ENCODE assay signal across 13 cellular contexts in the genomic region with DNA sequence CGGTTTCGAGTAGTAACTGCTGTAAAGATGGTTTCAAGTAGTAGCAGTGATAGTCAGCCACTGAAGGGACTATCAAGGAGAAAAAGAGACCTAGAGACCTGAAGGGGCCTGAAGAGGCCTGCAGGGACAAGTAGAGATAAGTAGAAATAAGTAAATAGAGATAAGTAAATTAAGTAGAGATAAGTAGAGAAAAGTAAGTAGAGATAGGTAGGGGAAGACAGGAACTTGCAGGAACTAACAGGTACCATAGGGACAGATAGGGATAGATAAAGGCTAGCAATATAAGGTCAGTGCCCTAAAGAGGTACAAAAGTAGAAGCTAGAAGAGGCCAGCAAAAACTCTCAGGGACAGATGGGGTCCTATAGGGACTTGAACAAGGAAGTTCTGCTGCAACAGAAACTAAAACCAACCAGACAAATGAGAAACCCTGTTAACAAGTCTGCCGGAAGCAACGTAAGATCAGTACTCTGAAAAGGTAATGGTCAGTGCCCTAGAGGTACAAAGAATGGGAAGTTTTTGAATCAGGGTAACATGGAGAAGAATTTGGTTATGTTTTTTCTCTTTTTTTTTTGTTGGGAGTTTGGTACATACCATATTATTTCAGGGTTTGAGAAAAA. TPM values are rescaled to one million over a fixed set of nuclear protein-coding genes. Genes with fewer than 3 reads are reported as not detected.
DNase-seq lines count a peak whose midpoint lies in the region; ATAC-seq and TF ChIP-seq lines count a peak whose summit lies in the region.
"Had no signal": no experiment of that assay in that cellular context is flagged by ENCODE, and none has a peak within 500 bp of the region (broad histone marks: within the 10 kb centered on the region; RNA-seq: fewer than 3 reads in every experiment).

No MANE protein-coding gene starts in this region.

- no peak overlapping the region for H3K14ac ChIP-seq in neuronal stem cell (ENCODE audit: low read length)

- peaks cover 0 to 18% of the 10 kb centered on the region in 2 donors for H3K9me3 ChIP-seq in neuronal stem cell (replicated peaks in 1 of 2; ENCODE audit: control insufficient read depth in 2 of 2, insufficient read depth in 1 of 2, low read depth in 1 of 2, low read length in 2 of 2)
- H3K9me3 ChIP-seq: thyroid gland had no signal

- no peaks in the 10 kb centered on the region for H3K27me3 ChIP-seq in neuronal stem cell (ENCODE audit: control insufficient read depth in 3 of 3, insufficient read depth in 3 of 3, low read depth in 1 of 3, low read length in 3 of 3)
- H3K27me3 ChIP-seq: thyroid gland had no signal

- no peaks in the 10 kb centered on the region for H3K4me1 ChIP-seq in neuronal stem cell (ENCODE audit: control insufficient read depth in 2 of 2, insufficient read depth in 1 of 2, low read depth in 1 of 2, low read length in 2 of 2)
- H3K4me1 ChIP-seq: thyroid gland had no signal

- no peak overlapping the region for H4K8ac ChIP-seq in neuronal stem cell (ENCODE audit: low read depth, low read length)

- H3K9ac ChIP-seq in neuronal stem cell (ENCODE audit: low read depth, low read length, poor library complexity) = no peak overlapping the region

- ATAC-seq in GM19438 (IDR thresholded peaks at IDR 0.05; ENCODE audit: low read depth, unreplicated experiment) (peak; percentile 96), HG02798 (IDR thresholded peaks at IDR 0.05; ENCODE audit: poor library complexity, unreplicated experiment) (peak; percentile 77)
- ATAC-seq: naive thymus-derived CD8-positive, alpha-beta T cell had no signal

- H3K27ac ChIP-seq in neuronal stem cell (replicated peaks; ENCODE audit: low read length) = no peak overlapping the region
- H3K27ac ChIP-seq: brain microvascular endothelial cell, thyroid gland had no signal

- H2BK15ac ChIP-seq in neuronal stem cell (ENCODE audit: low read length) = no peak overlapping the region

- H2BK120ac ChIP-seq in neuronal stem cell (ENCODE audit: low read depth, low read length) = no peak overlapping the region

- no peaks in the 10 kb centered on the region for H3K79me1 ChIP-seq in neuronal stem cell (ENCODE audit: low read depth, low read length)

- WGBS in neuronal stem cell (ENCODE audit: extremely low coverage in 2 of 2, insufficient read length in 2 of 2, insufficient replicate concordance in 1 of 2), 2 donors = no CpG with 5 or more reads among the region's 4 CpGs

- in situ Hi-C loops in GM13976 (cut with MboI; ENCODE audit: low sequenced_read_pairs, unreplicated experiment) = no loop called here

- H3K4me2 ChIP-seq in neuronal stem cell (ENCODE audit: insufficient read depth, low read length, poor library complexity, severe bottlenecking) = no peak overlapping the region

- H2BK5ac ChIP-seq in neuronal stem cell (ENCODE audit: low read length) = no peak overlapping the region

- peak; percentile 25 for DNase-seq in GM13976 (ENCODE audit: low spot score)
- DNase-seq in MV-4-11 (lab: John Stamatoyannopoulos, UW) = peak; percentile 38
- no peak for DNase-seq in GM03348 (ENCODE audit: low spot score)
- DNase-seq in neuronal stem cell (ENCODE audit: low spot score) = no peak
- no peak for DNase-seq in activated naive CD4-positive, alpha-beta T cell treated with anti-CD3 and anti-CD28 coated beads, Interleukin-2, amount 50 U/mL, for 16 hours
- no peak for DNase-seq in SHP77 treated with DMSO at 0.1 percent for 48 hours (lab: John Stamatoyannopoulos, UW)
- DNase-seq: activated naive CD4-positive, alpha-beta T cell treated with anti-CD3 and anti-CD28 coated beads, Interleukin-2, amount 10 ng/mL, durations not matched to agents 7 days and 5 days; brain microvascular endothelial cell; effector CD4-positive, alpha-beta T cell; naive thymus-derived CD8-positive, alpha-beta T cell; thyroid gland had no signal

- no peak overlapping the region for H2AFZ ChIP-seq in neuronal stem cell (ENCODE audit: low read length)

- H3K4ac ChIP-seq in neuronal stem cell (ENCODE audit: low read length) = no peak overlapping the region

- no peak overlapping the region for H2BK12ac ChIP-seq in neuronal stem cell (ENCODE audit: low read length)

- no peak overlapping the region for H3K4me3 ChIP-seq in neuronal stem cell (ENCODE audit: low read length in 2 of 2)
- H3K4me3 ChIP-seq: thyroid gland had no signal

- H3K36me3 ChIP-seq in neuronal stem cell (replicated peaks in 1 of 2; ENCODE audit: control insufficient read depth in 2 of 2, insufficient read depth in 2 of 2, low read length in 2 of 2) = no peaks in the 10 kb centered on the region
- H3K36me3 ChIP-seq: brain microvascular endothelial cell, thyroid gland had no signal

- H2AK5ac ChIP-seq in neuronal stem cell (ENCODE audit: low read depth, low read length) = no peak overlapping the region

- H3K23ac ChIP-seq in neuronal stem cell (ENCODE audit: low read depth, low read length, poor library complexity) = no peak overlapping the region

- TF ChIP-seq CTCF in GM13976 (IDR thresholded peaks at IDR 0.05; ENCODE audit: borderline replicate concordance, control extremely low read depth, extremely low read depth, insufficient read depth, missing control alignments) = no peak

- H3K18ac ChIP-seq in neuronal stem cell (ENCODE audit: low read length) = no peak overlapping the region

- H4K91ac ChIP-seq in neuronal stem cell (ENCODE audit: low read depth, low read length, poor library complexity) = no peak overlapping the region

RNA-seq across cellular contexts. Expression of gene SC5D, which starts 9.6 kb away (rescaled TPM):
- polyA plus RNA-seq in neuronal stem cell (2013, experiment 1 of 2) = 69.6 TPM
- polyA plus RNA-seq in neuronal stem cell (2013, experiment 2 of 2) = 67.4 TPM

Comparison
In these comparisons a context has a peak if more than half of its experiments do, and no peak if none do; other contexts are left out.
1. DNase-seq: peak in GM13976 (single experiment) and MV-4-11 (single experiment); none in GM03348 (single experiment), neuronal stem cell (single experiment), activated naive CD4-positive, alpha-beta T cell treated with anti-CD3 and anti-CD28 coated beads, Interleukin-2, amount 50 U/mL, for 16 hours (single experiment) and SHP77 treated with DMSO at 0.1 percent for 48 hours (single experiment).